In genomic region chr6:34267746-34268145, GRCh38 we compare ENCODE assay signal across 27 cellular contexts.
"Had no signal": no experiment of that assay in that cellular context is flagged by ENCODE, and none has a peak within 500 bp of the region (broad histone marks: within the 10 kb centered on the region; RNA-seq: fewer than 3 reads in every experiment).

No MANE protein-coding gene starts in this region.

- H3K4me1 ChIP-seq: colonic mucosa, foreskin keratinocyte, gastrocnemius medialis had no signal

- H3K27me3 ChIP-seq: colonic mucosa, dorsolateral prefrontal cortex, esophagus muscularis mucosa, esophagus squamous epithelium, foreskin keratinocyte, gastrocnemius medialis, heart left ventricle, heart right ventricle had no signal

- H3K36me3 ChIP-seq: colonic mucosa, esophagus muscularis mucosa, esophagus squamous epithelium, gastrocnemius medialis, heart left ventricle had no signal

- H3K9me3 ChIP-seq: colonic mucosa, esophagus muscularis mucosa, gastrocnemius medialis had no signal

- DNase-seq: colonic mucosa; cortex of kidney; dermis blood vessel endothelial cell; dorsolateral prefrontal cortex; effector CD4-positive, alpha-beta T cell; effector CD8-positive, alpha-beta T cell; effector memory CD4-positive, alpha-beta T cell; effector memory CD8-positive, alpha-beta T cell; endodermal cell; erythroblast; esophagus squamous epithelium; foreskin fibroblast; foreskin keratinocyte; foreskin melanocyte; gastrocnemius medialis; glutamatergic neuron; head of caudate nucleus; heart left ventricle; heart right ventricle had no signal

- FAIRE-seq: colon, endometrium, endothelial cell of umbilical vein, frontal cortex had no signal

- ATAC-seq: effector memory CD8-positive, alpha-beta T cell; esophagus mucosa; foreskin keratinocyte; gastrocnemius medialis; heart left ventricle; heart right ventricle had no signal

- H3K27ac ChIP-seq: colonic mucosa, coronary artery, dorsolateral prefrontal cortex, epithelial cell of prostate, esophagus muscularis mucosa, esophagus squamous epithelium, foreskin keratinocyte, gastrocnemius medialis, heart left ventricle, heart right ventricle had no signal

- H3K4me3 ChIP-seq: colonic mucosa, coronary artery, dorsolateral prefrontal cortex, esophagus muscularis mucosa, esophagus squamous epithelium, gastrocnemius medialis, heart left ventricle, heart right ventricle had no signal
